Comparison of ENCODE assay signal across 13 cellular contexts in the genomic region with DNA sequence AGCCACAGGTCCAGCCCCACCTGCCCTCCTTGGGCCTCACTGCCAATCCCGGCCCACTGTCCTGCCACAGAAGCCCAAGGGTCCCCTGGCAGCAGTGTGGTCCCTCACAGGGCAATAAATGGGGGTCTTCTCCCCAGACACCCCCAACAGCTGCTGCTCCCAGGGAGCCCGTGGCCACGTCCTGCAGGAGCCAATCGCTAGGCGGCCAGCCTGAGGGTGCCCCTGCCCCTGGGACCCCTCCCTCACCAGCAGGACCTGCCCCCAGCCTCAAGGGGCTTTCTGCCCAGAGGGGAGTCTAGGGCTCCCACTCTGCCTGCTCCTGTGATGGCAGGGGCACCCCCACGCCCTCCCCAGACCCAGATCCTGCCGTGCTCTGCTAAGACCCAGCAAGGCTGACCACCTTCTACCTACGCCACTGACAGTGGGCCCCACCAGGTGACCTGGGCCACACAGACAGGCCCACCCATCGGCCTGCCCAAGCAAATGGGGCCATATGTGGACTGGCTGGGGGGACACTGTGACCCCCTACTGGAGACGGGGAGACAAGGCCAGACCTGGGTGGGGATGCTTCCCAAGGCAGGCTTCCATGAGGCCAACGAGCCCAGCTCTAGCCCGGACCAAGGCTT. TPM values are rescaled to one million over a fixed set of nuclear protein-coding genes. Genes with fewer than 3 reads are reported as not detected.
DNase-seq lines count a peak whose midpoint lies in the region; ATAC-seq and TF ChIP-seq lines count a peak whose summit lies in the region.
"Had no signal": no experiment of that assay in that cellular context is flagged by ENCODE, and none has a peak within 500 bp of the region (broad histone marks: within the 10 kb centered on the region; RNA-seq: fewer than 3 reads in every experiment).

No MANE protein-coding gene starts in this region.

- no peak for ATAC-seq in stimulated activated memory B cell treated with anti-CD40 and anti-IgM and Interleukin-4, amounts not matched to agents 10 μg/mL and 1 μg/mL and 100 μg/mL, for 72 hours
- no peak for ATAC-seq in HG03175 (IDR thresholded peaks at IDR 0.05; ENCODE audit: unreplicated experiment)

- peak overlapping the region; percentile 40 for H3K27ac Mint-ChIP-seq in activated T-cell treated with anti-CD3 and anti-CD28 coated beads, Interleukin-2, amount 50 U/mL, for 24 hours
- peak overlapping the region in 5 of 6 donors; percentile 24 to 90 (median 70) for H3K27ac Mint-ChIP-seq in immature natural killer cell
- peak overlapping the region; percentile 6 for H3K27ac Mint-ChIP-seq in stimulated activated memory B cell treated with anti-CD40 and anti-IgM and Interleukin-4, amounts not matched to agents 10 μg/mL and 1 μg/mL and 100 μg/mL, for 72 hours
- H3K27ac Mint-ChIP-seq: activated CD4-positive, alpha-beta memory T cell treated with anti-CD3 and anti-CD28 coated beads for 36 hours had no signal

- CTCF ChIA-PET in RWPE1 (lab: Yijun Ruan, JAX): interaction anchor here (0.7 to 1.5 kb wide), 4 partner anchors 15 to 116 kb away, joined by 3 to 5 read pairs (median 4); no protein-coding TSS in a partner anchor

- DNase-seq in activated T-cell treated with anti-CD3 and anti-CD28 coated beads, Interleukin-2, amount 50 U/mL, for 24 hours: no peak
- DNase-seq in activated T-cell treated with anti-CD3 and anti-CD28 coated beads for 4 hours: no peak
- no peak for DNase-seq in RWPE1 (ENCODE audit: low spot score)
- no peak for DNase-seq in immature natural killer cell
- DNase-seq in NCI-H748 treated with DMSO at 0.1 percent for 48 hours (lab: John Stamatoyannopoulos, UW): no peak
- no peak for DNase-seq in NCI-H1930 (lab: John Stamatoyannopoulos, UW)
- DNase-seq: activated CD4-positive, alpha-beta memory T cell treated with anti-CD3 and anti-CD28 coated beads for 36 hours; GOT3; NCI-H1694 treated with DMSO at 0.1 percent for 48 hours; NCI-H524 treated with DMSO at 0.1 percent for 48 hours; PC-9 had no signal

- H3K27ac ChIP-seq in RWPE1: peak overlapping the region; percentile 83
- H3K27ac ChIP-seq: PC-9 had no signal

- TF ChIP-seq CTCF in RWPE1 (conservative IDR thresholded peaks at IDR 0.05; ENCODE audit: low read depth): no peak

- peaks cover 42% of the 10 kb centered on the region for H3K36me3 Mint-ChIP-seq in activated T-cell treated with anti-CD3 and anti-CD28 coated beads, Interleukin-2, amount 50 U/mL, for 24 hours (ENCODE audit: low read depth)
- no peaks in the 10 kb centered on the region for H3K36me3 Mint-ChIP-seq in immature natural killer cell
- H3K36me3 Mint-ChIP-seq in stimulated activated memory B cell treated with anti-CD40 and anti-IgM and Interleukin-4, amounts not matched to agents 10 μg/mL and 1 μg/mL and 100 μg/mL, for 72 hours: no peaks in the 10 kb centered on the region

- H3K4me1 Mint-ChIP-seq in activated T-cell treated with anti-CD3 and anti-CD28 coated beads, Interleukin-2, amount 50 U/mL, for 24 hours (ENCODE audit: low read depth): peaks cover 41% of the 10 kb centered on the region
- H3K4me1 Mint-ChIP-seq in immature natural killer cell: peaks cover 40 to 62% of the 10 kb centered on the region in 2 donors
- peaks cover 61% of the 10 kb centered on the region for H3K4me1 Mint-ChIP-seq in stimulated activated memory B cell treated with anti-CD40 and anti-IgM and Interleukin-4, amounts not matched to agents 10 μg/mL and 1 μg/mL and 100 μg/mL, for 72 hours

- POLR2A ChIA-PET in RWPE1 (lab: Yijun Ruan, JAX; ENCODE audit: low non-redundant PET): interaction anchor here (0.6 kb wide), 1 partner anchor 13 kb away, joined by 8 read pairs; no protein-coding TSS in a partner anchor

- no peaks in the 10 kb centered on the region for H3K9me3 Mint-ChIP-seq in activated T-cell treated with anti-CD3 and anti-CD28 coated beads, Interleukin-2, amount 50 U/mL, for 24 hours
- H3K9me3 Mint-ChIP-seq in immature natural killer cell: no peaks in the 10 kb centered on the region
- no peaks in the 10 kb centered on the region for H3K9me3 Mint-ChIP-seq in stimulated activated memory B cell treated with anti-CD40 and anti-IgM and Interleukin-4, amounts not matched to agents 10 μg/mL and 1 μg/mL and 100 μg/mL, for 72 hours
- H3K9me3 Mint-ChIP-seq: activated CD4-positive, alpha-beta memory T cell treated with anti-CD3 and anti-CD28 coated beads for 36 hours had no signal

- H3K4me3 Mint-ChIP-seq in activated T-cell treated with anti-CD3 and anti-CD28 coated beads, Interleukin-2, amount 50 U/mL, for 24 hours: no peak overlapping the region
- peak overlapping the region in 2 of 5 donors; percentile 40 to 44 for H3K4me3 Mint-ChIP-seq in immature natural killer cell
- H3K4me3 Mint-ChIP-seq in stimulated activated memory B cell treated with anti-CD40 and anti-IgM and Interleukin-4, amounts not matched to agents 10 μg/mL and 1 μg/mL and 100 μg/mL, for 72 hours: no peak overlapping the region
- H3K4me3 Mint-ChIP-seq: activated CD4-positive, alpha-beta memory T cell treated with anti-CD3 and anti-CD28 coated beads for 36 hours had no signal

- H3K27me3 Mint-ChIP-seq in activated T-cell treated with anti-CD3 and anti-CD28 coated beads, Interleukin-2, amount 50 U/mL, for 24 hours: no peaks in the 10 kb centered on the region
- H3K27me3 Mint-ChIP-seq in immature natural killer cell (ENCODE audit: low read depth in 3 of 3): peaks cover 7 to 27% (median 15%) of the 10 kb centered on the region in 3 donors
- H3K27me3 Mint-ChIP-seq in stimulated activated memory B cell treated with anti-CD40 and anti-IgM and Interleukin-4, amounts not matched to agents 10 μg/mL and 1 μg/mL and 100 μg/mL, for 72 hours: no peaks in the 10 kb centered on the region
- H3K27me3 Mint-ChIP-seq: activated CD4-positive, alpha-beta memory T cell treated with anti-CD3 and anti-CD28 coated beads for 36 hours had no signal

RNA-seq across cellular contexts. Expression of gene NOTCH1, which starts 17.0 kb away (rescaled TPM):
- polyA plus RNA-seq in immature natural killer cell: 10 to 100 TPM in 1 of 3 donors, 1 to 10 TPM in 1, under 1 TPM in 1; 0.98 to 22.8 (median 4.3) TPM

RNA-seq across cellular contexts. Expression of gene SEC16A, which starts 46.0 kb away (rescaled TPM):
- 10 to 100 TPM in 2 of 3 donors, 1 to 10 TPM in 1; 3.9 to 46.0 (median 15.9) TPM for polyA plus RNA-seq in immature natural killer cell

Comparison
In these comparisons a context has a peak if more than half of its experiments do, and no peak if none do; other contexts are left out.
1. H3K27ac Mint-ChIP-seq: peak in every context shown above with its lines; median percentile 70 in immature natural killer cell; 40 in activated T-cell treated with anti-CD3 and anti-CD28 coated beads, Interleukin-2, amount 50 U/mL, for 24 hours; 6 in stimulated activated memory B cell treated with anti-CD40 and anti-IgM and Interleukin-4, amounts not matched to agents 10 μg/mL and 1 μg/mL and 100 μg/mL, for 72 hours.